1 cellular context compared by ENCODE assay signal in genomic region chr9:35905912-35906679, GRCh38.
TF ChIP-seq lines count a peak whose summit lies in the region.

HRCT1 (plus strand) TSS chr9:35906202; CDS start chr9:35906288, 86 bp downstream.

TF ChIP-seq in HepG2, 621 proteins besides CTCF, POLR2A, EP300 and RAD21 (continued from another document and continues in another):
- TF ChIP-seq ELF4 (CRISPR knock-in tag; IDR thresholded peaks at IDR 0.05; ENCODE audit: borderline replicate concordance) (no peak), ZNF253 (CRISPR knock-in tag; IDR thresholded peaks at IDR 0.05; ENCODE audit: borderline replicate concordance) (no peak), ZBTB46 (CRISPR knock-in tag; IDR thresholded peaks at IDR 0.05; ENCODE audit: borderline replicate concordance) (no peak), TBP (CRISPR knock-in tag; IDR thresholded peaks at IDR 0.05) (no peak), CERS6 (CRISPR knock-in tag; IDR thresholded peaks at IDR 0.05) (no peak), MTF2 (CRISPR knock-in tag; IDR thresholded peaks at IDR 0.05; ENCODE audit: borderline replicate concordance) (no peak), HNF4A (CRISPR knock-in tag; IDR thresholded peaks at IDR 0.05) (peak; percentile 93), TMF1 (CRISPR knock-in tag; IDR thresholded peaks at IDR 0.05; ENCODE audit: low read depth) (no peak), NR3C1 (CRISPR knock-in tag; IDR thresholded peaks at IDR 0.05) (no peak), SKIL (CRISPR knock-in tag; IDR thresholded peaks at IDR 0.05; ENCODE audit: borderline replicate concordance) (no peak), ZNF124 (CRISPR knock-in tag; IDR thresholded peaks at IDR 0.05) (no peak), HOXA3 (CRISPR knock-in tag; IDR thresholded peaks at IDR 0.05) (peak; percentile 58), ZNF441 (CRISPR knock-in tag; IDR thresholded peaks at IDR 0.05; ENCODE audit: borderline replicate concordance) (no peak), ZNF430 (CRISPR knock-in tag; IDR thresholded peaks at IDR 0.05) (no peak), GABPB1 (CRISPR knock-in tag; IDR thresholded peaks at IDR 0.05) (peak; percentile 54; the same call in 1 of the 2 replicates), ZNF337 (CRISPR knock-in tag; IDR thresholded peaks at IDR 0.05; ENCODE audit: borderline replicate concordance, low read depth) (no peak), KLF16 (CRISPR knock-in tag; IDR thresholded peaks at IDR 0.05) (no peak), ATF7-NPFF (CRISPR knock-in tag; IDR thresholded peaks at IDR 0.05; ENCODE audit: low read depth) (no peak), ZNF605 (CRISPR knock-in tag; IDR thresholded peaks at IDR 0.05) (no peak), ZNF251 (CRISPR knock-in tag; IDR thresholded peaks at IDR 0.05) (no peak), PHF21A (CRISPR knock-in tag; IDR thresholded peaks at IDR 0.05) (peak; percentile 27; the same call in 1 of the 2 replicates), ARNTL (CRISPR knock-in tag; IDR thresholded peaks at IDR 0.05) (no peak), SAP130 (CRISPR knock-in tag; IDR thresholded peaks at IDR 0.05; ENCODE audit: low read depth) (peak; percentile 71), SMAD9 (CRISPR knock-in tag; IDR thresholded peaks at IDR 0.05) (no peak), ZNF670 (CRISPR knock-in tag; IDR thresholded peaks at IDR 0.05; ENCODE audit: borderline replicate concordance) (no peak), RFXANK (CRISPR knock-in tag; IDR thresholded peaks at IDR 0.05) (no peak), DMAP1 (CRISPR knock-in tag; IDR thresholded peaks at IDR 0.05) (no peak), AGO1 (IDR thresholded peaks at IDR 0.05; ENCODE audit: low read depth, low read length, poor library complexity, severe bottlenecking) (no peak), MZF1 (CRISPR knock-in tag; IDR thresholded peaks at IDR 0.05; ENCODE audit: borderline replicate concordance) (no peak), ZNF503 (CRISPR knock-in tag; IDR thresholded peaks at IDR 0.05) (no peak), KDM6A (CRISPR knock-in tag; IDR thresholded peaks at IDR 0.05; ENCODE audit: low read depth) (no peak), THAP7 (CRISPR knock-in tag; IDR thresholded peaks at IDR 0.05) (0 out of 2 replicates have a peak, but pooled peaks have one; percentile 27), ZNF382 (CRISPR knock-in tag; IDR thresholded peaks at IDR 0.05; ENCODE audit: borderline replicate concordance) (no peak), TCF12 (IDR thresholded peaks at IDR 0.05) (no peak), TCF12 (CRISPR knock-in tag; IDR thresholded peaks at IDR 0.05) (no peak), HOXA7 (CRISPR knock-in tag; IDR thresholded peaks at IDR 0.05) (no peak), GATA4 (IDR thresholded peaks at IDR 0.05; ENCODE audit: borderline replicate concordance, low read depth) (no peak), POLR2G (IDR thresholded peaks at IDR 0.05; ENCODE audit: low read depth, low read length) (no peak), YY1 (IDR thresholded peaks at IDR 0.05; ENCODE audit: insufficient read depth, insufficient replicate concordance, low read depth, low read length) (no peak), ZNF83 (CRISPR knock-in tag; IDR thresholded peaks at IDR 0.05; ENCODE audit: borderline replicate concordance) (no peak), MXD1 (CRISPR knock-in tag; IDR thresholded peaks at IDR 0.05) (no peak)
- TF ChIP-seq, protein P1, sequence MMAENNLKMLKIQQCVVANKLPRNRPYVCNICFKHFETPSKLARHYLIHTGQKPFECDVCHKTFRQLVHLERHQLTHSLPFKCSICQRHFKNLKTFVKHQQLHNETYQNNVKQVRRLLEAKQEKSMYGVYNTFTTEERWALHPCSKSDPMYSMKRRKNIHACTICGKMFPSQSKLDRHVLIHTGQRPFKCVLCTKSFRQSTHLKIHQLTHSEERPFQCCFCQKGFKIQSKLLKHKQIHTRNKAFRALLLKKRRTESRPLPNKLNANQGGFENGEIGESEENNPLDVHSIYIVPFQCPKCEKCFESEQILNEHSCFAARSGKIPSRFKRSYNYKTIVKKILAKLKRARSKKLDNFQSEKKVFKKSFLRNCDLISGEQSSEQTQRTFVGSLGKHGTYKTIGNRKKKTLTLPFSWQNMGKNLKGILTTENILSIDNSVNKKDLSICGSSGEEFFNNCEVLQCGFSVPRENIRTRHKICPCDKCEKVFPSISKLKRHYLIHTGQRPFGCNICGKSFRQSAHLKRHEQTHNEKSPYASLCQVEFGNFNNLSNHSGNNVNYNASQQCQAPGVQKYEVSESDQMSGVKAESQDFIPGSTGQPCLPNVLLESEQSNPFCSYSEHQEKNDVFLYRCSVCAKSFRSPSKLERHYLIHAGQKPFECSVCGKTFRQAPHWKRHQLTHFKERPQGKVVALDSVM (CRISPR knock-in tag; IDR thresholded peaks at IDR 0.05): peak; percentile 100
- TF ChIP-seq, protein P2, sequence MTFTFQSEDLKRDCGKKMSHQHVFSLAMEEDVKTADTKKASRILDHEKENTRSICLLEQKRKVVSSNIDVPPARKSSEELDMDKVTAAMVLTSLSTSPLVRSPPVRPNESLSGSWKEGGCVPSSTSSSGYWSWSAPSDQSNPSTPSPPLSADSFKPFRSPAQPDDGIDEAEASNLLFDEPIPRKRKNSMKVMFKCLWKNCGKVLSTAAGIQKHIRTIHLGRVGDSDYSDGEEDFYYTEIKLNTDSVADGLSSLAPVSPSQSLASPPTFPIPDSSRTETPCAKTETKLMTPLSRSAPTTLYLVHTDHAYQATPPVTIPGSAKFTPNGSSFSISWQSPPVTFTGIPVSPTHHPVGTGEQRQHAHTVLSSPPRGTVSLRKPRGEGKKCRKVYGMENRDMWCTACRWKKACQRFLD (CRISPR knock-in tag; IDR thresholded peaks at IDR 0.05; ENCODE audit: borderline replicate concordance): no peak
- TF ChIP-seq, protein P3, sequence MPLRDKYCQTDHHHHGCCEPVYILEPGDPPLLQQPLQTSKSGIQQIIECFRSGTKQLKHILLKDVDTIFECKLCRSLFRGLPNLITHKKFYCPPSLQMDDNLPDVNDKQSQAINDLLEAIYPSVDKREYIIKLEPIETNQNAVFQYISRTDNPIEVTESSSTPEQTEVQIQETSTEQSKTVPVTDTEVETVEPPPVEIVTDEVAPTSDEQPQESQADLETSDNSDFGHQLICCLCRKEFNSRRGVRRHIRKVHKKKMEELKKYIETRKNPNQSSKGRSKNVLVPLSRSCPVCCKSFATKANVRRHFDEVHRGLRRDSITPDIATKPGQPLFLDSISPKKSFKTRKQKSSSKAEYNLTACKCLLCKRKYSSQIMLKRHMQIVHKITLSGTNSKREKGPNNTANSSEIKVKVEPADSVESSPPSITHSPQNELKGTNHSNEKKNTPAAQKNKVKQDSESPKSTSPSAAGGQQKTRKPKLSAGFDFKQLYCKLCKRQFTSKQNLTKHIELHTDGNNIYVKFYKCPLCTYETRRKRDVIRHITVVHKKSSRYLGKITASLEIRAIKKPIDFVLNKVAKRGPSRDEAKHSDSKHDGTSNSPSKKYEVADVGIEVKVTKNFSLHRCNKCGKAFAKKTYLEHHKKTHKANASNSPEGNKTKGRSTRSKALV (CRISPR knock-in tag; IDR thresholded peaks at IDR 0.05): no peak
- TF ChIP-seq, protein P4, sequence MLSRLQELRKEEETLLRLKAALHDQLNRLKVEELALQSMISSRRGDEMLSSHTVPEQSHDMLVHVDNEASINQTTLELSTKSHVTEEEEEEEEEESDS (CRISPR knock-in tag; IDR thresholded peaks at IDR 0.05; ENCODE audit: borderline replicate concordance): no peak
- TF ChIP-seq, protein P5, sequence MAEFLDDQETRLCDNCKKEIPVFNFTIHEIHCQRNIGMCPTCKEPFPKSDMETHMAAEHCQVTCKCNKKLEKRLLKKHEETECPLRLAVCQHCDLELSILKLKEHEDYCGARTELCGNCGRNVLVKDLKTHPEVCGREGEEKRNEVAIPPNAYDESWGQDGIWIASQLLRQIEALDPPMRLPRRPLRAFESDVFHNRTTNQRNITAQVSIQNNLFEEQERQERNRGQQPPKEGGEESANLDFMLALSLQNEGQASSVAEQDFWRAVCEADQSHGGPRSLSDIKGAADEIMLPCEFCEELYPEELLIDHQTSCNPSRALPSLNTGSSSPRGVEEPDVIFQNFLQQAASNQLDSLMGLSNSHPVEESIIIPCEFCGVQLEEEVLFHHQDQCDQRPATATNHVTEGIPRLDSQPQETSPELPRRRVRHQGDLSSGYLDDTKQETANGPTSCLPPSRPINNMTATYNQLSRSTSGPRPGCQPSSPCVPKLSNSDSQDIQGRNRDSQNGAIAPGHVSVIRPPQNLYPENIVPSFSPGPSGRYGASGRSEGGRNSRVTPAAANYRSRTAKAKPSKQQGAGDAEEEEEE (CRISPR knock-in tag; IDR thresholded peaks at IDR 0.05; ENCODE audit: borderline replicate concordance): no peak
- TF ChIP-seq, protein P6, sequence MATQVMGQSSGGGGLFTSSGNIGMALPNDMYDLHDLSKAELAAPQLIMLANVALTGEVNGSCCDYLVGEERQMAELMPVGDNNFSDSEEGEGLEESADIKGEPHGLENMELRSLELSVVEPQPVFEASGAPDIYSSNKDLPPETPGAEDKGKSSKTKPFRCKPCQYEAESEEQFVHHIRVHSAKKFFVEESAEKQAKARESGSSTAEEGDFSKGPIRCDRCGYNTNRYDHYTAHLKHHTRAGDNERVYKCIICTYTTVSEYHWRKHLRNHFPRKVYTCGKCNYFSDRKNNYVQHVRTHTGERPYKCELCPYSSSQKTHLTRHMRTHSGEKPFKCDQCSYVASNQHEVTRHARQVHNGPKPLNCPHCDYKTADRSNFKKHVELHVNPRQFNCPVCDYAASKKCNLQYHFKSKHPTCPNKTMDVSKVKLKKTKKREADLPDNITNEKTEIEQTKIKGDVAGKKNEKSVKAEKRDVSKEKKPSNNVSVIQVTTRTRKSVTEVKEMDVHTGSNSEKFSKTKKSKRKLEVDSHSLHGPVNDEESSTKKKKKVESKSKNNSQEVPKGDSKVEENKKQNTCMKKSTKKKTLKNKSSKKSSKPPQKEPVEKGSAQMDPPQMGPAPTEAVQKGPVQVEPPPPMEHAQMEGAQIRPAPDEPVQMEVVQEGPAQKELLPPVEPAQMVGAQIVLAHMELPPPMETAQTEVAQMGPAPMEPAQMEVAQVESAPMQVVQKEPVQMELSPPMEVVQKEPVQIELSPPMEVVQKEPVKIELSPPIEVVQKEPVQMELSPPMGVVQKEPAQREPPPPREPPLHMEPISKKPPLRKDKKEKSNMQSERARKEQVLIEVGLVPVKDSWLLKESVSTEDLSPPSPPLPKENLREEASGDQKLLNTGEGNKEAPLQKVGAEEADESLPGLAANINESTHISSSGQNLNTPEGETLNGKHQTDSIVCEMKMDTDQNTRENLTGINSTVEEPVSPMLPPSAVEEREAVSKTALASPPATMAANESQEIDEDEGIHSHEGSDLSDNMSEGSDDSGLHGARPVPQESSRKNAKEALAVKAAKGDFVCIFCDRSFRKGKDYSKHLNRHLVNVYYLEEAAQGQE (IDR thresholded peaks at IDR 0.05; ENCODE audit: borderline replicate concordance in 1 of 2, low read depth in 1 of 2, low read length in 2 of 2): no peak
